In genomic region chrX:16930392-16930791, GRCh38 we compare ENCODE assay signal across 2 cellular contexts.
TF ChIP-seq lines count a peak whose summit lies in the region.

No MANE protein-coding gene starts in this region.

TF ChIP-seq in GM23338, 12 proteins besides CTCF, POLR2A, EP300 and RAD21:
- TF ChIP-seq EZH2 (IDR thresholded peaks at IDR 0.05; ENCODE audit: low read depth, unreplicated experiment) (no peak), REST (IDR thresholded peaks at IDR 0.05; ENCODE audit: unreplicated experiment) (no peak), STAT1 (IDR thresholded peaks at IDR 0.05; ENCODE audit: unreplicated experiment) (no peak), ZNF462 (CRISPR knock-in tag; IDR thresholded peaks at IDR 0.05) (no peak), CREB1 (CRISPR knock-in tag; IDR thresholded peaks at IDR 0.05; ENCODE audit: low read depth) (no peak)
TF ChIP-seq in GM23338: peak in this region for 0.

TF ChIP-seq in H1, 55 proteins besides CTCF, POLR2A, EP300 and RAD21:
- TF ChIP-seq CEBPB (IDR thresholded peaks at IDR 0.05; ENCODE audit: low read depth, low read length) (peak; percentile 76), SIN3A (conservative IDR thresholded peaks at IDR 0.05 in 1 of 2, IDR thresholded peaks at IDR 0.05 in 1 of 2; ENCODE audit: low read depth in 1 of 2, low read length in 2 of 2) (no peak)
